ENCODE assay signal across 8 cellular contexts in the genomic region with DNA sequence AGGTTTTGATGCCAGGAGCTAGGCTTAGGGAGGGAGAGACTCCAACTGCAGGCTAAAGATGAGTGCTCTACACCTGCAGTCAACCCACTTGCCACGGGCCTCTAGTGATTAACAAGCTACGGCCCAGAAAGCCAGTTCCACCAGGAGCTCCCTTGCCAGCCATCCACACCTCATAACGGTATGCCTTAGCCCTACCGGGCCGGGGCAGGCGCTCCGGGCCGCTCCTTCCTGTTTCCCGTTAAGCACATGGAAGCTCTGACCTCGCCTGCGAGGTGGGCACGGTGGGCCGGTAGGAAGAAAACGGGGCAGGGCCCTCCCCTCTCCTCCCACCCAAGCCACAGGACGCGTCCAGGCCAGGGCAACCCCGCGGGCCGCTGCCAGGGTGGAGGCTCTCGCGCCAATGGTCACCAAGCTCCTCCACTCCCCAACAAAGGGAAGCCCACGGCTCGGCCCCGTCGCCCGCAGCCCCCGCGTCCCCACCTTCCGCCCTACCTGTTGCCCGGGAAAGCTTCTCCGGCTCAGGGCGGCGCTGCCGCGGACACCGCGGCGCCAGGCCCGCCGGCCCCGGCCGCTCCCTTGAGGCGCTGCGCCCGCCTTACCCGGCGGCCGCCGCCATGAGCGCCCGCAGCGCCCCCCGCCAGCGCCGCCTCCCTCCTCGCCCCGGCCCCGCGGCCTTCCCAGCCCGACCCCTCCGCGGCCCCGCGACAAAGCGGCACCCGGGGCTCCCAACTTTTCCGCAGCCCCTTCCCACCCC. TPM values are rescaled to one million over a fixed set of nuclear protein-coding genes. Genes with fewer than 3 reads are reported as not detected.
A peak's percentile ranks its signal among the peaks of the same experiment; 100 is the strongest.
DNase-seq lines count a peak whose midpoint lies in the region; ATAC-seq and TF ChIP-seq lines count a peak whose summit lies in the region.

No MANE protein-coding gene starts in this region.

- peak overlapping the region; percentile 74 for H3K4me3 ChIP-seq in Karpas-422 (ENCODE audit: low read length)

- peaks cover 62% of the 10 kb centered on the region for H3K4me1 Mint-ChIP-seq in activated B cell treated with CpG ODN at 0.5 μM for 24 hours

- H3K36me3 Mint-ChIP-seq in activated B cell treated with CpG ODN at 0.5 μM for 24 hours (ENCODE audit: low read depth), result peaks cover 5% of the 10 kb centered on the region

- H3K9me3 ChIP-seq in Karpas-422 (ENCODE audit: low read length), result no peaks in the 10 kb centered on the region

- POLR2A ChIA-PET in activated B cell treated with CpG ODN at 0.5 μM for 24 hours (lab: Charles Lee), result interaction anchor here (0.6 to 2.1 kb wide), 17 partner anchors 11 to 524 kb away, joined by 3 to 9 read pairs (median 4); a partner anchor contains a TSS

- peaks cover 51% of the 10 kb centered on the region for H3K79me2 ChIP-seq in Karpas-422 (ENCODE audit: low read length)

- intact Hi-C loops in activated B cell treated with CpG ODN at 0.5 μM for 24 hours (cut with micrococcal nuclease), result loop anchor here (1.0 to 10.0 kb wide), 4 partner anchors 47 to 739 kb away; a partner anchor contains a TSS

- peaks cover 5% of the 10 kb centered on the region; the same call in 1 of the 2 replicates for H3K36me3 ChIP-seq in Karpas-422 (ENCODE audit: insufficient read depth, low read length)

- H3K4me2 ChIP-seq in Karpas-422 (ENCODE audit: low read depth, low read length, poor library complexity, severe bottlenecking), result peak overlapping the region; percentile 85

- H3K9me2 ChIP-seq in Karpas-422 (replicated peaks; ENCODE audit: insufficient read depth, low read length), result no peaks in the 10 kb centered on the region

- DNase-seq in Caki2 (ENCODE audit: low read depth), result peak; percentile 40
- DNase-seq in Karpas-422, result peak; percentile 83
- peak; percentile 66 for DNase-seq in activated B cell treated with CpG ODN at 0.5 μM for 24 hours
- DNase-seq in cerebellar cortex (ENCODE audit: low spot score), result peak; percentile 50
- peak; percentile 73 for DNase-seq in left kidney (ENCODE audit: low read depth, low spot score)
- peak; percentile 30 for DNase-seq in stimulated activated CD8-positive, alpha-beta memory T cell treated with anti-CD3 and anti-CD28 coated beads, Interleukin-12 subunit alpha, Interleukin-12 subunit beta, amount 100 ng/mL, for 4 hours (ENCODE audit: low read depth)
- DNase-seq in superior temporal gyrus (ENCODE audit: extremely low spot score), result no peak

- peak overlapping the region; percentile 80 for H3K27ac ChIP-seq in Karpas-422 (ENCODE audit: low read length)

- peak overlapping the region; percentile 83 for H3K4me3 Mint-ChIP-seq in activated B cell treated with CpG ODN at 0.5 μM for 24 hours

- peak overlapping the region; percentile 85 for H3K27ac Mint-ChIP-seq in activated B cell treated with CpG ODN at 0.5 μM for 24 hours

- no peaks in the 10 kb centered on the region for H3K9me3 Mint-ChIP-seq in activated B cell treated with CpG ODN at 0.5 μM for 24 hours

- TF ChIP-seq CTCF in activated B cell treated with CpG ODN at 0.5 μM for 24 hours (IDR thresholded peaks at IDR 0.05), result no peak

- CTCF ChIA-PET in activated B cell treated with CpG ODN at 0.5 μM for 24 hours (lab: Charles Lee), result interaction anchor here (0.7 to 1.1 kb wide), 3 partner anchors 14 to 43 kb away, joined by 3 to 4 read pairs (median 3); no protein-coding TSS in a partner anchor

- in situ Hi-C loops in Caki2 (cut with HindIII; ENCODE audit: low pct_unique_long_range_greater_than_20kb, low sequenced_read_pairs), result no loop called here

- ATAC-seq in GM21423 (IDR thresholded peaks at IDR 0.05; ENCODE audit: unreplicated experiment) (peak; percentile 27), activated B cell treated with CpG ODN at 0.5 μM for 24 hours (ENCODE audit: low read depth) (peak; percentile 30)

- H3K9ac ChIP-seq in Karpas-422 (ENCODE audit: low read length), result peak overlapping the region; percentile 82

- no peaks in the 10 kb centered on the region for H3K27me3 Mint-ChIP-seq in activated B cell treated with CpG ODN at 0.5 μM for 24 hours

- H3K4me1 ChIP-seq in Karpas-422 (ENCODE audit: low read length), result peaks cover 49% of the 10 kb centered on the region

- no peak overlapping the region for H2AFZ ChIP-seq in Karpas-422 (ENCODE audit: low read length)

- H4K20me1 ChIP-seq in Karpas-422 (ENCODE audit: insufficient read depth, low read depth, low read length), result peaks cover 23% of the 10 kb centered on the region

- no peaks in the 10 kb centered on the region for H3K27me3 ChIP-seq in Karpas-422 (ENCODE audit: low read length)

RNA-seq across cellular contexts. Expression of a gene that starts 0.6 kb away (rescaled TPM):
- total RNA-seq in Caki2 (2014; rRNA removed; shearing (Covaris generic); ENCODE audit: low replicate concordance), result 41.8 and 63.4 TPM in 2 replicates
- total RNA-seq in Karpas-422 (2014; rRNA removed; shearing (Covaris generic); ENCODE audit: low replicate concordance), result 91.6 and 140 TPM in 2 replicates
- total RNA-seq in activated B cell treated with CpG ODN at 0.5 μM for 24 hours, result 95.5 and 106 TPM in 2 replicates

RNA-seq across cellular contexts. Expression of a gene that starts 8.1 kb away (rescaled TPM):
- total RNA-seq in Caki2 (2014; rRNA removed; shearing (Covaris generic); ENCODE audit: low replicate concordance), result 1.2 and 1.3 TPM in 2 replicates
- total RNA-seq in Karpas-422 (2014; rRNA removed; shearing (Covaris generic); ENCODE audit: low replicate concordance), result 0.19 and 0.47 TPM in 2 replicates
- not detected in 2 replicates for total RNA-seq in activated B cell treated with CpG ODN at 0.5 μM for 24 hours

RNA-seq across cellular contexts. Expression of a gene that starts 32.7 kb away (rescaled TPM):
- 8.4 and 11.9 TPM in 2 replicates for total RNA-seq in Caki2 (2014; rRNA removed; shearing (Covaris generic); ENCODE audit: low replicate concordance)
- 9.9 and 13.0 TPM in 2 replicates for total RNA-seq in Karpas-422 (2014; rRNA removed; shearing (Covaris generic); ENCODE audit: low replicate concordance)
- total RNA-seq in activated B cell treated with CpG ODN at 0.5 μM for 24 hours, result 8.9 and 10.7 TPM in 2 replicates

RNA-seq across cellular contexts. Expression of a gene that starts 34.2 kb away (rescaled TPM):
- 6.9 and 14.4 TPM in 2 replicates for total RNA-seq in Caki2 (2014; rRNA removed; shearing (Covaris generic); ENCODE audit: low replicate concordance)
- 28.8 and 35.0 TPM in 2 replicates for total RNA-seq in Karpas-422 (2014; rRNA removed; shearing (Covaris generic); ENCODE audit: low replicate concordance)
- 12.9 and 14.2 TPM in 2 replicates for total RNA-seq in activated B cell treated with CpG ODN at 0.5 μM for 24 hours

RNA-seq across cellular contexts. Expression of a gene that starts 47.8 kb away (rescaled TPM):
- 29.2 and 31.7 TPM in 2 replicates for total RNA-seq in Caki2 (2014; rRNA removed; shearing (Covaris generic); ENCODE audit: low replicate concordance)
- 47.0 and 60.1 TPM in 2 replicates for total RNA-seq in Karpas-422 (2014; rRNA removed; shearing (Covaris generic); ENCODE audit: low replicate concordance)
- 101 and 105 TPM in 2 replicates for total RNA-seq in activated B cell treated with CpG ODN at 0.5 μM for 24 hours
